In the genomic region with DNA sequence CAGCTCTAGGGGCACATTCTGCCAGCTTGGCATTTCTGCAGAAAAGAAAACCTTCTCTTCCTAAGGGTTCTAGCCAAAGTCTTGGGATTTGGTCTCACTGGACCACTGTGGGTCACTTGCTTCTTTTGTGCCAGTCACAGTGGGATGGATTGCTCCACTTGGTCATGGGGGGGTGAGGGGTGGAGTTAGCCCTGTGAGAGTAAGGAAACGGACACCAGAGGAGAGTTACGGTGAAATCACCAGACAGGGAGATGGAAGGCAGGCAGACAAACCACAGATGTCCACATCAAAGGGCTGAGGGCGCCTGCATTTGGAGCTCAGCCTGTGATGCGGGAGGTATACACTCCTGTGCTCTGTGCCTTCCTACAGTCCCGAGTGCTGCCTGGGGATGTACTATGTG, we compare ENCODE assay signal across 21 cellular contexts. TPM values are rescaled to one million over a fixed set of nuclear protein-coding genes. Genes with fewer than 3 reads are reported as not detected.
DNase-seq lines count a peak whose midpoint lies in the region; ATAC-seq and TF ChIP-seq lines count a peak whose summit lies in the region.
"Had no signal": no experiment of that assay in that cellular context is flagged by ENCODE, and none has a peak within 500 bp of the region (broad histone marks: within the 10 kb centered on the region; RNA-seq: fewer than 3 reads in every experiment).

No MANE protein-coding gene starts in this region.

- DNase-seq in G401 (ENCODE audit: low spot score) (peak; percentile 96), islet precursor cell (peak; percentile 77), posterior vena cava (ENCODE audit: low spot score) (peak; percentile 17), NCI-H524 treated with DMSO at 0.1 percent for 48 hours (lab: John Stamatoyannopoulos, UW) (no peak), NK-92 (lab: John Stamatoyannopoulos, UW; ENCODE audit: unreplicated experiment) (no peak), globus pallidus (ENCODE audit: low spot score) (no peak)
- DNase-seq: ACHN; CD4-positive, alpha-beta memory T cell; DND-41; GF-D8; HFFc6; KBM-7; NCI-H1092; NCI-H1694; NCI-H2107; NCI-H748 treated with DMSO at 0.1 percent for 48 hours; SIG-M5 had no signal

- intact Hi-C loops in posterior vena cava (cut with DNase I): loop anchor here in 1 of 2 donors (5.0 kb wide), 1 partner anchor 1015 kb away; no protein-coding TSS in a partner anchor

- in situ Hi-C loops in G401 (cut with HindIII; ENCODE audit: low sequenced_read_pairs): no loop called here

- ATAC-seq in SK-N-SH treated with all-trans-retinoic acid at 6 μM for 48 hours (no peak), GM18861 (IDR thresholded peaks at IDR 0.05; ENCODE audit: unreplicated experiment) (no peak)
- ATAC-seq: Panc1 had no signal

TF ChIP-seq in SK-N-SH treated with all-trans-retinoic acid at 6 μM for 48 hours, 23 proteins besides CTCF, POLR2A, EP300 and RAD21:
- no peak for TF ChIP-seq PATZ1 (CRISPR knock-in tag; IDR thresholded peaks at IDR 0.05; ENCODE audit: borderline replicate concordance)
- no peak for TF ChIP-seq ESRRG (CRISPR knock-in tag; IDR thresholded peaks at IDR 0.05)
- peak; percentile 59; the same call in 1 of the 2 replicates for TF ChIP-seq TCF4 (CRISPR knock-in tag; IDR thresholded peaks at IDR 0.05; ENCODE audit: borderline replicate concordance)

RNA-seq across cellular contexts. Expression of gene SGSM1, which starts 10.8 kb away (rescaled TPM):
- total RNA-seq in G401 (2014; rRNA removed; shearing (Covaris generic)): not detected in 2 replicates
- total RNA-seq in posterior vena cava: 1 to 10 TPM; 1.4 to 1.9 TPM
- total RNA-seq: HFFc6, M059J had no signal

RNA-seq across cellular contexts. Expression of gene PIWIL3, which starts 42.3 kb away (rescaled TPM):
- total RNA-seq in G401 (2014; rRNA removed; shearing (Covaris generic)): not detected in 2 replicates
- total RNA-seq in posterior vena cava: not detected
- total RNA-seq: CD4-positive, alpha-beta memory T cell; HFFc6; M059J had no signal

Comparison
In these comparisons a context has a peak if more than half of its experiments do, and no peak if none do; other contexts are left out.
1. DNase-seq: peak in G401 (single experiment), islet precursor cell (single experiment) and posterior vena cava (single experiment); none in NCI-H524 treated with DMSO at 0.1 percent for 48 hours (single experiment), NK-92 (single experiment) and globus pallidus (single experiment).